Comparison of ENCODE assay signal across 13 cellular contexts in genomic region chr10:79184649-79185048, GRCh38.
DNase-seq lines count a peak whose midpoint lies in the region; ATAC-seq and TF ChIP-seq lines count a peak whose summit lies in the region.
"Had no signal": no experiment of that assay in that cellular context is flagged by ENCODE, and none has a peak within 500 bp of the region (broad histone marks: within the 10 kb centered on the region; RNA-seq: fewer than 3 reads in every experiment).

No MANE protein-coding gene starts in this region.

- H4K5ac ChIP-seq in H9 (ENCODE audit: insufficient read length, low read depth, low read length), result no peak overlapping the region

- H2BK120ac ChIP-seq in H9 (ENCODE audit: low read depth, low read length, poor library complexity, severe bottlenecking), result no peak overlapping the region

- no peaks in the 10 kb centered on the region for H3K27me3 ChIP-seq in H9 (ENCODE audit: insufficient read depth, low read length)
- no peaks in the 10 kb centered on the region for H3K27me3 ChIP-seq in iPS-20b (ENCODE audit: insufficient read depth, low read length)
- no peaks in the 10 kb centered on the region for H3K27me3 ChIP-seq in skeletal muscle satellite cell (ENCODE audit: control insufficient read depth, insufficient read depth, low read length)
- H3K27me3 ChIP-seq: gastrocnemius medialis had no signal

- H2BK5ac ChIP-seq in H9 (ENCODE audit: insufficient read length, low read length), result no peak overlapping the region

- H2BK20ac ChIP-seq in H9 (ENCODE audit: low read depth, low read length, poor library complexity, severe bottlenecking), result no peak overlapping the region

- H3K79me2 ChIP-seq in H9 (ENCODE audit: insufficient read depth, low read length), result no peaks in the 10 kb centered on the region

- H3K18ac ChIP-seq in H9 (ENCODE audit: insufficient read length, low read depth, low read length), result no peak overlapping the region

- no peak overlapping the region for H3K14ac ChIP-seq in H9 (ENCODE audit: insufficient read depth, low read length)

- H3K4ac ChIP-seq in H9 (ENCODE audit: low read depth, low read length), result no peak overlapping the region

- WGBS in H9 (ENCODE audit: extremely low coverage, insufficient read length, low lambda C conversion rate), result no CpG with 5 or more reads among the region's 6 CpGs

- H3K4me1 ChIP-seq in H9 (ENCODE audit: insufficient read depth, low read length) (peaks cover 5% of the 10 kb centered on the region; the same call in 1 of the 2 replicates), iPS-20b (ENCODE audit: insufficient read depth, low read length) (peaks cover 24% of the 10 kb centered on the region), skeletal muscle satellite cell (ENCODE audit: control insufficient read depth, insufficient read depth, low read length) (peaks cover 73% of the 10 kb centered on the region)

- H2AFZ ChIP-seq in H9 (ENCODE audit: low read length), result no peak overlapping the region

- H3K4me1 Mint-ChIP-seq in H9 (peaks cover 38 to 64% of the 10 kb centered on the region in 2 experiments), natural killer cell (peaks cover 15 to 37% of the 10 kb centered on the region in 2 donors)
- H3K4me1 Mint-ChIP-seq in activated T-cell treated with anti-CD3 and anti-CD28 coated beads, Interleukin-2, amount 50 U/mL, for 24 hours (ENCODE audit: low read depth), result no peaks in the 10 kb centered on the region

- no peaks in the 10 kb centered on the region for H3K9me3 Mint-ChIP-seq in H9
- no peaks in the 10 kb centered on the region for H3K9me3 Mint-ChIP-seq in activated T-cell treated with anti-CD3 and anti-CD28 coated beads, Interleukin-2, amount 50 U/mL, for 24 hours
- no peaks in the 10 kb centered on the region for H3K9me3 Mint-ChIP-seq in natural killer cell
- H3K9me3 Mint-ChIP-seq: CD14-positive monocyte had no signal

- H3K27me3 Mint-ChIP-seq in H9 (ENCODE audit: low read depth) (no peaks in the 10 kb centered on the region), natural killer cell (ENCODE audit: low read depth in 2 of 2) (no peaks in the 10 kb centered on the region)
- no peaks in the 10 kb centered on the region for H3K27me3 Mint-ChIP-seq in activated T-cell treated with anti-CD3 and anti-CD28 coated beads, Interleukin-2, amount 50 U/mL, for 24 hours

- no peak for DNase-seq in H9
- no peak for DNase-seq in activated T-cell treated with anti-CD3 and anti-CD28 coated beads, Interleukin-2, amount 50 U/mL, for 24 hours
- no peak for DNase-seq in amniotic stem cell (lab: John Stamatoyannopoulos, UW)
- DNase-seq in natural killer cell, result no peak
- DNase-seq: activated CD4-positive, alpha-beta T cell treated with anti-CD3 and anti-CD28 coated beads, Interleukin-2, amount 50 U/mL, for 48 hours; gastrocnemius medialis; GF-D8 had no signal

- H2BK12ac ChIP-seq in H9 (ENCODE audit: insufficient read length, low read depth, low read length), result no peak overlapping the region

- H4K20me1 ChIP-seq in H9 (ENCODE audit: control insufficient read depth, insufficient read depth, insufficient read length), result peaks cover 2% of the 10 kb centered on the region

- H4K8ac ChIP-seq in H9 (replicated peaks; ENCODE audit: insufficient read length, low read depth, low read length), result no peak overlapping the region

- no peak overlapping the region for H3K4me2 ChIP-seq in H9 (ENCODE audit: insufficient read depth, insufficient read length, low read length)
- peak overlapping the region; percentile 26 for H3K4me2 ChIP-seq in skeletal muscle satellite cell (ENCODE audit: low read length)

- H3K36me3 Mint-ChIP-seq in H9 (ENCODE audit: insufficient read depth in 1 of 3, low read depth in 3 of 3) (peaks cover 0 to 7% (median 2%) of the 10 kb centered on the region in 3 experiments; a peak in 4 of 7 replicates), natural killer cell (no peaks in the 10 kb centered on the region)
- H3K36me3 Mint-ChIP-seq in activated T-cell treated with anti-CD3 and anti-CD28 coated beads, Interleukin-2, amount 50 U/mL, for 24 hours (ENCODE audit: low read depth), result no peaks in the 10 kb centered on the region

- no peak overlapping the region for H4K91ac ChIP-seq in H9 (ENCODE audit: insufficient read length, low read depth, low read length)

- H3T11ph ChIP-seq in H9 (ENCODE audit: low read length), result no peak overlapping the region

- H3K9ac ChIP-seq in H9 (ENCODE audit: extremely low read depth, insufficient read length, low read length) (no peak overlapping the region), iPS-20b (ENCODE audit: low read depth, low read length) (peak overlapping the region; percentile 21; the same call in 1 of the 2 replicates), skeletal muscle satellite cell (ENCODE audit: low read depth, low read length) (no peak overlapping the region)

- H3K23ac ChIP-seq in H9 (ENCODE audit: insufficient read length, low read depth, low read length), result no peak overlapping the region

- no peak overlapping the region; a peak in 1 of 5 replicates for H3K4me3 Mint-ChIP-seq in H9
- H3K4me3 Mint-ChIP-seq in activated T-cell treated with anti-CD3 and anti-CD28 coated beads, Interleukin-2, amount 50 U/mL, for 24 hours, result no peak overlapping the region
- H3K4me3 Mint-ChIP-seq in natural killer cell, result no peak overlapping the region
- H3K4me3 Mint-ChIP-seq: CD14-positive monocyte had no signal

- no peak overlapping the region for H3K4me3 ChIP-seq in iPS-20b (ENCODE audit: low read length)
- no peak overlapping the region for H3K4me3 ChIP-seq in skeletal muscle satellite cell (ENCODE audit: low read length)
- H3K4me3 ChIP-seq: coronary artery, gastrocnemius medialis had no signal

- intact Hi-C loops in natural killer cell (cut with micrococcal nuclease), result no loop called here

- TF ChIP-seq CTCF in H9 (conservative IDR thresholded peaks at IDR 0.05) (no peak), natural killer cell (IDR thresholded peaks at IDR 0.05) (no peak)

- no peak overlapping the region for H3K56ac ChIP-seq in H9 (ENCODE audit: insufficient read length, low read depth, low read length)

- no peak overlapping the region for H2AK5ac ChIP-seq in H9 (ENCODE audit: insufficient read length, low read length)

- H3K79me1 ChIP-seq in H9 (ENCODE audit: insufficient read depth, low read depth, low read length, poor library complexity, severe bottlenecking), result no peaks in the 10 kb centered on the region

- H3K9me3 ChIP-seq in H9 (ENCODE audit: control insufficient read depth, low read depth, low read length) (no peaks in the 10 kb centered on the region), iPS-20b (ENCODE audit: insufficient read depth, low read depth, low read length) (no peaks in the 10 kb centered on the region), skeletal muscle satellite cell (replicated peaks; ENCODE audit: low read length) (no peaks in the 10 kb centered on the region)
- H3K9me3 ChIP-seq: gastrocnemius medialis had no signal

- peak overlapping the region in 2 of 3 experiments; percentile 14 to 72; a peak in 3 of 7 replicates for H3K27ac Mint-ChIP-seq in H9
- H3K27ac Mint-ChIP-seq in activated T-cell treated with anti-CD3 and anti-CD28 coated beads, Interleukin-2, amount 50 U/mL, for 24 hours, result no peak overlapping the region
- no peak overlapping the region for H3K27ac Mint-ChIP-seq in natural killer cell

- no peak for ATAC-seq in HG02642 (IDR thresholded peaks at IDR 0.05; ENCODE audit: poor library complexity, unreplicated experiment)
- ATAC-seq in natural killer cell, result no peak

- H3K36me3 ChIP-seq in iPS-20b (ENCODE audit: insufficient read depth, low read depth, low read length) (peaks cover 14% of the 10 kb centered on the region), skeletal muscle satellite cell (ENCODE audit: insufficient read depth, low read length) (peaks cover 40% of the 10 kb centered on the region)

- H3K23me2 ChIP-seq in H9 (ENCODE audit: insufficient read length, low read depth, low read length, poor library complexity, severe bottlenecking), result no peaks in the 10 kb centered on the region

- no peak overlapping the region for H2BK15ac ChIP-seq in H9 (ENCODE audit: low read depth, low read length)

- H3K27ac ChIP-seq in H9 (ENCODE audit: insufficient read length, low read depth, low read length), result no peak overlapping the region
- H3K27ac ChIP-seq in angular gyrus (ENCODE audit: low read depth, low read length), result peak overlapping the region; percentile 57
- no peak overlapping the region for H3K27ac ChIP-seq in iPS-20b (ENCODE audit: low read length)

Comparison
In these comparisons a context has a peak if more than half of its experiments do, and no peak if none do; other contexts are left out.
1. H3K27ac Mint-ChIP-seq: peak in H9 (2 of 3); none in activated T-cell treated with anti-CD3 and anti-CD28 coated beads, Interleukin-2, amount 50 U/mL, for 24 hours (single experiment) and natural killer cell (0 of 2).